Comparison of ENCODE assay signal across 19 cellular contexts in genomic region chr5:104170906-104171305, GRCh38.
DNase-seq lines count a peak whose midpoint lies in the region; TF ChIP-seq lines count a peak whose summit lies in the region.
"Had no signal": no experiment of that assay in that cellular context is flagged by ENCODE, and none has a peak within 500 bp of the region (broad histone marks: within the 10 kb centered on the region; RNA-seq: fewer than 3 reads in every experiment).

No MANE protein-coding gene starts in this region.

- H3K27me3 Mint-ChIP-seq in endodermal cell (ENCODE audit: insufficient read depth), result no peaks in the 10 kb centered on the region

- POLR2A ChIA-PET in AG04449 (lab: Yijun Ruan, JAX), result no interaction called here

- no peaks in the 10 kb centered on the region for H3K4me1 Mint-ChIP-seq in endodermal cell
- H3K4me1 Mint-ChIP-seq: CD14-positive monocyte had no signal

- H3K9me3 ChIP-seq in endodermal cell (ENCODE audit: control insufficient read depth, low read length), result no peaks in the 10 kb centered on the region
- H3K9me3 ChIP-seq: Caco-2, SJCRH30 had no signal

- no peaks in the 10 kb centered on the region for H3K9me3 Mint-ChIP-seq in endodermal cell
- H3K9me3 Mint-ChIP-seq: CD14-positive monocyte had no signal

- TF ChIP-seq CTCF in AG04449 (IDR thresholded peaks at IDR 0.05; ENCODE audit: insufficient read depth, low read length, missing control alignments), result no peak
- no peak for TF ChIP-seq CTCF in cardiac fibroblast (IDR thresholded peaks at IDR 0.05; ENCODE audit: low read depth, low read length)
- no peak for TF ChIP-seq CTCF in fibroblast of the aortic adventitia (IDR thresholded peaks at IDR 0.05; ENCODE audit: insufficient read depth, low read length)
- TF ChIP-seq CTCF in endodermal cell (conservative IDR thresholded peaks at IDR 0.05), result no peak

- H3K9ac ChIP-seq in endodermal cell (ENCODE audit: extremely low read depth, low read length, poor library complexity, severe bottlenecking), result no peak overlapping the region

- H3K36me3 Mint-ChIP-seq in endodermal cell (ENCODE audit: low read depth), result no peaks in the 10 kb centered on the region
- H3K36me3 Mint-ChIP-seq: CD14-positive monocyte had no signal

- CTCF ChIA-PET in AG04449 (lab: Yijun Ruan, JAX), result interaction anchor here (0.6 to 1.1 kb wide), 4 partner anchors 8 to 584 kb away, joined by 3 read pairs; no protein-coding TSS in a partner anchor

- H3K27me3 ChIP-seq in endodermal cell (ENCODE audit: control insufficient read depth, insufficient read depth, low read length, poor library complexity, severe bottlenecking), result no peaks in the 10 kb centered on the region
- H3K27me3 ChIP-seq: SJCRH30 had no signal

- DNase-seq in AG04449 (ENCODE audit: low read depth, low spot score) (peak; percentile 65), HT1080 (ENCODE audit: low read depth) (peak; percentile 7), cardiac fibroblast (ENCODE audit: low read depth in 2 of 2) (peak; percentile 2), fibroblast of the aortic adventitia (ENCODE audit: low read depth) (peak; percentile 8), NCI-H345 treated with DMSO at 0.1 percent for 48 hours (lab: John Stamatoyannopoulos, UW; ENCODE audit: unreplicated experiment) (no peak), COR-L47 (lab: John Stamatoyannopoulos, UW) (no peak), T1000 (lab: John Stamatoyannopoulos, UW) (no peak), endodermal cell (no peak)
- DNase-seq: AML-193, Caco-2, GOT3, KBM-7, NCI-H1417 treated with DMSO at 0.1 percent for 48 hours, NCI-H2029, NCI-H2171, NCI-H82, PC-9, SJCRH30 had no signal

- H3K36me3 ChIP-seq in endodermal cell (ENCODE audit: control insufficient read depth, insufficient read depth, low read length), result no peaks in the 10 kb centered on the region
- H3K36me3 ChIP-seq: SJCRH30 had no signal

- no peak overlapping the region for H3K27ac Mint-ChIP-seq in endodermal cell
- H3K27ac Mint-ChIP-seq: CD14-positive monocyte had no signal

- H3K4me3 ChIP-seq in AG04449 (ENCODE audit: low read depth, low read length), result no peak overlapping the region
- H3K4me3 ChIP-seq in cardiac fibroblast (replicated peaks in 1 of 2; ENCODE audit: low read depth in 2 of 2, low read length in 2 of 2), result no peak overlapping the region
- no peak overlapping the region for H3K4me3 ChIP-seq in fibroblast of the aortic adventitia (ENCODE audit: low read depth, low read length)
- H3K4me3 ChIP-seq in endodermal cell (ENCODE audit: low read length), result no peak overlapping the region
- H3K4me3 ChIP-seq: PC-9, SJCRH30 had no signal

- H3K27ac ChIP-seq in endodermal cell (ENCODE audit: low read depth, low read length), result no peak overlapping the region
- H3K27ac ChIP-seq: PC-9, SJCRH30 had no signal

- H3K4me3 Mint-ChIP-seq in endodermal cell, result no peak overlapping the region
- H3K4me3 Mint-ChIP-seq: CD14-positive monocyte had no signal

- no peaks in the 10 kb centered on the region for H3K4me1 ChIP-seq in endodermal cell (ENCODE audit: control insufficient read depth, insufficient read depth, low read length)
- H3K4me1 ChIP-seq: Caco-2, SJCRH30 had no signal

Comparison
In these comparisons a context has a peak if more than half of its experiments do, and no peak if none do; other contexts are left out.
1. DNase-seq: peak in AG04449 (single experiment), HT1080 (single experiment), cardiac fibroblast (2 of 2) and fibroblast of the aortic adventitia (single experiment); none in NCI-H345 treated with DMSO at 0.1 percent for 48 hours (single experiment), COR-L47 (single experiment), T1000 (single experiment) and endodermal cell (single experiment).